In genomic region chr21:26850116-26850643, GRCh38 we compare ENCODE assay signal across 9 cellular contexts. TPM values are rescaled to one million over a fixed set of nuclear protein-coding genes. Genes with fewer than 3 reads are reported as not detected.
DNase-seq lines count a peak whose midpoint lies in the region; TF ChIP-seq lines count a peak whose summit lies in the region.
"Had no signal": no experiment of that assay in that cellular context is flagged by ENCODE, and none has a peak within 500 bp of the region (broad histone marks: within the 10 kb centered on the region; RNA-seq: fewer than 3 reads in every experiment).

No MANE protein-coding gene starts in this region.

- H3K27me3 Mint-ChIP-seq in brain, result peaks cover 27% of the 10 kb centered on the region

- peak overlapping the region; percentile 54 to 71 (median 64) for H3K4me3 Mint-ChIP-seq in brain
- H3K4me3 Mint-ChIP-seq: naive thymus-derived CD4-positive, alpha-beta T cell had no signal

- no peaks in the 10 kb centered on the region for H3K36me3 Mint-ChIP-seq in brain
- H3K36me3 Mint-ChIP-seq: naive thymus-derived CD4-positive, alpha-beta T cell had no signal

- peaks cover 30% of the 10 kb centered on the region for H3K4me1 Mint-ChIP-seq in brain

- H3K9me3 Mint-ChIP-seq in brain, result peaks cover 0 to 3% (median 0%) of the 10 kb centered on the region in 5 experiments

- peak overlapping the region in 2 of 5 experiments; percentile 37 to 41 for H3K27ac Mint-ChIP-seq in brain
- H3K27ac Mint-ChIP-seq: naive thymus-derived CD4-positive, alpha-beta T cell had no signal

- peak; percentile 99 to 100 for TF ChIP-seq CTCF in brain (conservative IDR thresholded peaks at IDR 0.05)

- peak; percentile 25 for DNase-seq in NCI-H2196 (lab: John Stamatoyannopoulos, UW; ENCODE audit: unreplicated experiment)
- no peak for DNase-seq in NCI-H2196 treated with DMSO at 0.1 percent for 48 hours (lab: John Stamatoyannopoulos, UW; ENCODE audit: unreplicated experiment)
- DNase-seq in NCI-H2171 (lab: John Stamatoyannopoulos, UW), result peak; percentile 53
- peak; percentile 47 for DNase-seq in middle frontal gyrus (ENCODE audit: extremely low spot score, low spot score)
- no peak for DNase-seq in activated CD4-positive, alpha-beta T cell treated with anti-CD3 and anti-CD28 coated beads for 4 hours
- no peak for DNase-seq in UCSD-AML1 (lab: John Stamatoyannopoulos, UW; ENCODE audit: unreplicated experiment)
- DNase-seq in D341Med (ENCODE audit: low spot score), result no peak

RNA-seq across cellular contexts. Expression of gene ADAMTS1, which starts 5.0 kb away (rescaled TPM):
- 21.6 TPM for polyA plus RNA-seq in brain (ENCODE audit: insufficient read depth, low read depth, low replicate concordance)

Comparison
In these comparisons a context has a peak if more than half of its experiments do, and no peak if none do; other contexts are left out.
1. DNase-seq: peak in NCI-H2196 (single experiment), NCI-H2171 (single experiment) and middle frontal gyrus (single experiment); none in NCI-H2196 treated with DMSO at 0.1 percent for 48 hours (single experiment), activated CD4-positive, alpha-beta T cell treated with anti-CD3 and anti-CD28 coated beads for 4 hours (0 of 2), UCSD-AML1 (single experiment) and D341Med (single experiment).